Comparison of ENCODE assay signal across 9 cellular contexts in the genomic region with DNA sequence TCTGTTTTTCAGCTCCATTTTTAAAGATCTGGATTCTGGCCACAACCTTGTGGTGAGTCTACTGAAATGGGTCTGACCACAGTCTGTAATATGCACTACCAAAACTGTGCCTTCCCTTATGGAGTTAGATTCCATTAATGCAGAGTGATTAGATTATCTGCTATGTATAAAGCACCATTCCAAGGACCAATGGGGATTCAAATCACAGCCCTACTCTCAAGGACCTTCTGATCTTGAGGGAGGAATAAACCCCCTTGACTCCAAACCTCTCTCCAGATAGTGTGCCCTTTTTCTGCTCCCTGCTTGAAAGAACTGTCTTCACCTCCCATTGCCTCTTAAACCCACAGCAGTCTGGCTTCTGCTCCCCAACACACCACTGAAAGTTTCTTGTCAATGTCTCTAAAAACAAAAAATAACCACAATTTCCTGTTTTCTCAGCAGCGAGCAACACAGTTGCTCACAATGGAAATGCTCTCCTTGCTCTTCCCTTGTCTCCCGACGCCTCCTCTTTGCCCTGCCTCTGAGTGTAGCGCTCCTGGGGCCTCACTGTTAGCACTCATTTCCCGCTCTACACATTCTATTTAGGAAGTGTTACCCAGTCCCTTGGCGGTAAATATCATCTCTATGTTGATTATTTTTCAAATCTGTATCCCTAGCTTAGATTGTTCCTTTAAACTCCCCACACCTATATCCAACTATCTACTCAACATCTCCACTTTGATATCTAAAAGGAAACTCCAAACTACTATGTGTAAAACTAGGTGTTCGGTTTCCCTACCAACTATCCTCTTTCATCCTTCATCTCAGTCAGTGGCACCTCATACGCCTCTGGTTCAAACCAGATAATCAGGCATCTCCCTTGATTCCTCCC. TPM values are rescaled to one million over a fixed set of nuclear protein-coding genes. Genes with fewer than 3 reads are reported as not detected.
DNase-seq lines count a peak whose midpoint lies in the region; ATAC-seq and TF ChIP-seq lines count a peak whose summit lies in the region.
"Had no signal": no experiment of that assay in that cellular context is flagged by ENCODE, and none has a peak within 500 bp of the region (broad histone marks: within the 10 kb centered on the region; RNA-seq: fewer than 3 reads in every experiment).

No MANE protein-coding gene starts in this region.

- no TSS peak for BruUV-seq in PC-3 (replicated peaks; lab: Mats Ljungman, UMichigan)

- no peaks in the 10 kb centered on the region for H3K27me3 ChIP-seq in PC-3 (ENCODE audit: low read length)

- DNase-seq in SKM-1 treated with dmso at 0.1 percent for 144 hours (lab: John Stamatoyannopoulos, UW; ENCODE audit: unreplicated experiment) (peak; percentile 42), SKM-1 (lab: John Stamatoyannopoulos, UW; ENCODE audit: unreplicated experiment) (no peak), PC-3 (peak; percentile 16), glomerular visceral epithelial cell (ENCODE audit: extremely low spot score) (peak; percentile 38), DMS153 (lab: John Stamatoyannopoulos, UW) (no peak), iPS-NIHi11 (ENCODE audit: low spot score) (no peak), cerebellar nuclear complex (lab: John Stamatoyannopoulos, UW) (no peak)

- H3K4me2 ChIP-seq in PC-3 (ENCODE audit: low read length): no peak overlapping the region
- H3K4me2 ChIP-seq: A549 had no signal

- H4K20me1 ChIP-seq in PC-3 (ENCODE audit: low read length): 0 out of 2 replicates have a peak, but pooled peaks cover 8% of the 10 kb centered on the region

- intact Hi-C loops in PC-3 (cut with micrococcal nuclease): no loop called here

- H3F3A ChIP-seq in PC-3 (ENCODE audit: low read length, unreplicated experiment): no peaks in the 10 kb centered on the region

- TF ChIP-seq CTCF in PC-3 (conservative IDR thresholded peaks at IDR 0.05; ENCODE audit: low read depth, low read length): no peak

- H2AFZ ChIP-seq in PC-3 (ENCODE audit: low read length): no peak overlapping the region

- no peaks in the 10 kb centered on the region for H3K9me2 ChIP-seq in PC-3 (replicated peaks; ENCODE audit: low read length)

- no peaks in the 10 kb centered on the region for H3K9me3 ChIP-seq in PC-3 (ENCODE audit: low read length)
- H3K9me3 ChIP-seq: A549 had no signal

- 0 out of 2 replicates have a peak, but pooled peaks cover 2% of the 10 kb centered on the region for H3K36me3 ChIP-seq in PC-3 (ENCODE audit: low read depth, low read length)

- no peak overlapping the region for H3K27ac ChIP-seq in PC-3 (ENCODE audit: low read length)
- H3K27ac ChIP-seq: A549 had no signal

- ATAC-seq in HG02798 (IDR thresholded peaks at IDR 0.05; ENCODE audit: poor library complexity, unreplicated experiment): peak; percentile 88
- ATAC-seq in PC-3: peak; percentile 38; the same call in 1 of the 2 replicates
- ATAC-seq: A549 had no signal

- CTCF ChIA-PET in PC-3 (lab: Charles Lee): no interaction called here

- peaks cover 31% of the 10 kb centered on the region for H3K79me2 ChIP-seq in PC-3 (ENCODE audit: low read length)

- H3K4me3 ChIP-seq in PC-3 (ENCODE audit: low read length): no peak overlapping the region
- H3K4me3 ChIP-seq: A549 had no signal

- no peaks in the 10 kb centered on the region for H3K4me1 ChIP-seq in PC-3 (ENCODE audit: insufficient read depth, low read length)

- H3K9ac ChIP-seq in PC-3 (ENCODE audit: low read length): no peak overlapping the region

- POLR2A ChIA-PET in PC-3 (lab: Charles Lee; ENCODE audit: unreplicated experiment): no interaction called here

RNA-seq across cellular contexts. Expression of gene PCNX2, which starts 13.6 kb away (rescaled TPM):
- 17.3 and 34.6 TPM in 2 replicates for total RNA-seq in PC-3 (2014; rRNA removed)

RNA-seq across cellular contexts. Expression of gene MAP3K21, which starts 45.6 kb away (rescaled TPM):
- 13.7 and 17.1 TPM in 2 replicates for total RNA-seq in PC-3 (2014; rRNA removed)

Comparison
In these comparisons a context has a peak if more than half of its experiments do, and no peak if none do; other contexts are left out.
1. DNase-seq: peak in SKM-1 treated with dmso at 0.1 percent for 144 hours (single experiment), PC-3 (single experiment) and glomerular visceral epithelial cell (single experiment); none in SKM-1 (single experiment), DMS153 (single experiment), iPS-NIHi11 (single experiment) and cerebellar nuclear complex (0 of 2).